In the genomic region with DNA sequence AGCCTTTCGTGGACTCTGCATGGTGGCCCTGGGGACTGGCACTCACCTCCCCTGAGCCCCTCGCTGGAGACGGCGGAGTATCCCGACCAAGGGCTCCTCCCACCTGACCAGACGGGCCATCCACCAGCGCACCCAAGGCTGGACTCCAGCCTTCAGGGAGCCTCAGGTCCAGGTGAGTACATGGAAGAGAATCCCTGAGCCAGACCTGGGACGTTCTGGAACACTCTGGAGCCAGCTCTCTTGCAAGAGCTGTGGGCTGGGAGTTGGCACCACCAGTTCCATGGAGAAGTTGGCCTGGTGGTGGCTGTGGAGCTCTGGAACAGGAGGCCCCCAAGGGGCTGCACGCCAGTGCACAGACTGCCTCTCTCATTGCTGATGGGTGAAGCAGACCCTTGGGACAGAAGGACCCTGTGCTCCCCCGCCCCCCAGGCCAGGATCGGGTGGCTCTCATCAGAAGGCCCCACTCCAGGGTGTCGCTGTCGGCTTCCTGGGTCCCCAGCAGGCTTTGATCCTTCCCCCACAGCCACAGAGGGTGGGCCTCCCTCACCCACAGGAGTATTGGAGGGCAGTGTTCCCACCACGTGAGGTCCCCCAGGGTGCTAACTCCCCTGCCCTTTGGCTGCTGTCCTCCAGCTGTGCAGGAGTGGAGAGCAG, we compare ENCODE assay signal across 1 cellular context.
TF ChIP-seq lines count a peak whose summit lies in the region.

No MANE protein-coding gene starts in this region.

TF ChIP-seq in WTC11, 78 proteins besides CTCF, POLR2A, EP300 and RAD21 (continued from another document):
- TF ChIP-seq, protein P1, sequence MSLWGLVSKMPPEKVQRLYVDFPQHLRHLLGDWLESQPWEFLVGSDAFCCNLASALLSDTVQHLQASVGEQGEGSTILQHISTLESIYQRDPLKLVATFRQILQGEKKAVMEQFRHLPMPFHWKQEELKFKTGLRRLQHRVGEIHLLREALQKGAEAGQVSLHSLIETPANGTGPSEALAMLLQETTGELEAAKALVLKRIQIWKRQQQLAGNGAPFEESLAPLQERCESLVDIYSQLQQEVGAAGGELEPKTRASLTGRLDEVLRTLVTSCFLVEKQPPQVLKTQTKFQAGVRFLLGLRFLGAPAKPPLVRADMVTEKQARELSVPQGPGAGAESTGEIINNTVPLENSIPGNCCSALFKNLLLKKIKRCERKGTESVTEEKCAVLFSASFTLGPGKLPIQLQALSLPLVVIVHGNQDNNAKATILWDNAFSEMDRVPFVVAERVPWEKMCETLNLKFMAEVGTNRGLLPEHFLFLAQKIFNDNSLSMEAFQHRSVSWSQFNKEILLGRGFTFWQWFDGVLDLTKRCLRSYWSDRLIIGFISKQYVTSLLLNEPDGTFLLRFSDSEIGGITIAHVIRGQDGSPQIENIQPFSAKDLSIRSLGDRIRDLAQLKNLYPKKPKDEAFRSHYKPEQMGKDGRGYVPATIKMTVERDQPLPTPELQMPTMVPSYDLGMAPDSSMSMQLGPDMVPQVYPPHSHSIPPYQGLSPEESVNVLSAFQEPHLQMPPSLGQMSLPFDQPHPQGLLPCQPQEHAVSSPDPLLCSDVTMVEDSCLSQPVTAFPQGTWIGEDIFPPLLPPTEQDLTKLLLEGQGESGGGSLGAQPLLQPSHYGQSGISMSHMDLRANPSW (CRISPR knock-in tag; conservative IDR thresholded peaks at IDR 0.05; ENCODE audit: low read depth), result no peak
- TF ChIP-seq ZNF317 (CRISPR knock-in tag; IDR thresholded peaks at IDR 0.05; ENCODE audit: borderline replicate concordance, low read depth) (no peak), RORB (CRISPR knock-in tag; IDR thresholded peaks at IDR 0.05) (no peak), TEAD4 (CRISPR knock-in tag; IDR thresholded peaks at IDR 0.05) (no peak), RELA (CRISPR knock-in tag; IDR thresholded peaks at IDR 0.05; ENCODE audit: borderline replicate concordance) (no peak), OVOL2 (CRISPR knock-in tag; IDR thresholded peaks at IDR 0.05; ENCODE audit: borderline replicate concordance) (no peak), ESRRA (CRISPR knock-in tag; IDR thresholded peaks at IDR 0.05; ENCODE audit: borderline replicate concordance) (no peak), USF1 (CRISPR knock-in tag; IDR thresholded peaks at IDR 0.05) (no peak), ETV6 (CRISPR knock-in tag; IDR thresholded peaks at IDR 0.05) (no peak), ZNF423 (CRISPR knock-in tag; IDR thresholded peaks at IDR 0.05) (no peak), SMAD3 (CRISPR knock-in tag; IDR thresholded peaks at IDR 0.05; ENCODE audit: borderline replicate concordance) (no peak), ELF4 (CRISPR knock-in tag; IDR thresholded peaks at IDR 0.05; ENCODE audit: low read depth) (no peak)
TF ChIP-seq in WTC11: peak in this region for 0.
